In genomic region chr1:2093055-2093454, GRCh38 we compare ENCODE assay signal across 17 cellular contexts. TPM values are rescaled to one million over a fixed set of nuclear protein-coding genes. Genes with fewer than 3 reads are reported as not detected.
A peak's percentile ranks its signal among the peaks of the same experiment; 100 is the strongest.
DNase-seq lines count a peak whose midpoint lies in the region; ATAC-seq and TF ChIP-seq lines count a peak whose summit lies in the region.
"Had no signal": no experiment of that assay in that cellular context is flagged by ENCODE, and none has a peak within 500 bp of the region (broad histone marks: within the 10 kb centered on the region; RNA-seq: fewer than 3 reads in every experiment).

No MANE protein-coding gene starts in this region.

- H3K4me3 ChIP-seq in BLaER1 treated with 17β-estradiol and CSF1 and Interleukin-3, amounts not matched to agents 10 nM and 100 nM: no peak overlapping the region
- H3K4me3 ChIP-seq in Peyer's patch (no peak overlapping the region), endodermal cell (ENCODE audit: low read length) (no peak overlapping the region)
- H3K4me3 ChIP-seq: GM23338 had no signal

- H4K20me1 ChIP-seq in BLaER1 treated with 17β-estradiol and CSF1 and Interleukin-3, amounts not matched to agents 10 nM and 100 nM: peaks cover 0 to 77% (median 35%) of the 10 kb centered on the region in 11 experiments; a peak in 16 of 22 replicates

- H3K4me2 ChIP-seq in BLaER1 treated with 17β-estradiol and CSF1 and Interleukin-3, amounts not matched to agents 10 nM and 100 nM: peak overlapping the region in 8 of 11 experiments; percentile 34 to 80 (median 73); a peak in 14 of 22 replicates
- H3K4me2 ChIP-seq: GM23338 had no signal

- peaks cover 0 to 73% (median 53%) of the 10 kb centered on the region in 10 experiments; a peak in 17 of 20 replicates for H3K4me1 ChIP-seq in BLaER1 treated with 17β-estradiol and CSF1 and Interleukin-3, amounts not matched to agents 10 nM and 100 nM
- H3K4me1 ChIP-seq in Peyer's patch (peaks cover 0 to 12% (median 2%) of the 10 kb centered on the region in 4 donors), endodermal cell (ENCODE audit: control insufficient read depth, insufficient read depth, low read length) (no peaks in the 10 kb centered on the region)

- DNase-seq in Peyer's patch (no peak), endodermal cell (no peak), omental fat pad (ENCODE audit: low spot score) (no peak)
- no peak for DNase-seq in stimulated activated naive CD4-positive, alpha-beta T cell treated with Interleukin-2 at 50 U/mL for 16 hours (lab: John Stamatoyannopoulos, UW)
- DNase-seq in activated effector memory CD4-positive, alpha-beta T cell treated with anti-CD3 and anti-CD28 coated beads, Interleukin-2, amount 50 U/mL, for 16 hours: no peak
- DNase-seq: 8988T; C1 segment of cervical spinal cord; CD4-positive, CD25-positive, alpha-beta regulatory T cell; CD8-positive, alpha-beta memory T cell; COR-L47; DMS153; DMS79; GDM1; HCEC 1CT had no signal

- peaks cover 20 to 22% (median 22%) of the 10 kb centered on the region in 11 experiments for H3K9me3 ChIP-seq in BLaER1 treated with 17β-estradiol and CSF1 and Interleukin-3, amounts not matched to agents 10 nM and 100 nM (replicated peaks in 1 of 11)
- H3K9me3 ChIP-seq in Peyer's patch (peaks cover 0 to 11% (median 3%) of the 10 kb centered on the region in 4 donors), endodermal cell (ENCODE audit: control insufficient read depth, low read length) (peaks cover 6% of the 10 kb centered on the region)

- peaks cover 7% of the 10 kb centered on the region for H3K9me3 Mint-ChIP-seq in endodermal cell

- no peaks in the 10 kb centered on the region for H3K4me1 Mint-ChIP-seq in endodermal cell

- peak overlapping the region in 4 of 11 experiments; percentile 11 to 43 (median 30); a peak in 6 of 22 replicates for H3K9ac ChIP-seq in BLaER1 treated with 17β-estradiol and CSF1 and Interleukin-3, amounts not matched to agents 10 nM and 100 nM
- no peak overlapping the region for H3K9ac ChIP-seq in endodermal cell (ENCODE audit: extremely low read depth, low read length, poor library complexity, severe bottlenecking)

- H3K36me3 Mint-ChIP-seq in endodermal cell (ENCODE audit: low read depth): peaks cover 21% of the 10 kb centered on the region

- no peaks in the 10 kb centered on the region for H3K27me3 Mint-ChIP-seq in endodermal cell (ENCODE audit: insufficient read depth)
- H3K27me3 Mint-ChIP-seq: CD4-positive, CD25-positive, alpha-beta regulatory T cell had no signal

- H3K4me3 Mint-ChIP-seq in endodermal cell: no peak overlapping the region
- H3K4me3 Mint-ChIP-seq: CD4-positive, CD25-positive, alpha-beta regulatory T cell; CD8-positive, alpha-beta memory T cell; GM23338 had no signal

- peaks cover 0 to 34% (median 17%) of the 10 kb centered on the region in 11 experiments; a peak in 17 of 22 replicates for H3K36me3 ChIP-seq in BLaER1 treated with 17β-estradiol and CSF1 and Interleukin-3, amounts not matched to agents 10 nM and 100 nM
- H3K36me3 ChIP-seq in Peyer's patch: peaks cover 0 to 20% (median 0%) of the 10 kb centered on the region in 3 donors
- H3K36me3 ChIP-seq in endodermal cell (ENCODE audit: control insufficient read depth, insufficient read depth, low read length): no peaks in the 10 kb centered on the region

- TF ChIP-seq CTCF in Peyer's patch (IDR thresholded peaks at IDR 0.05) (no peak), endodermal cell (conservative IDR thresholded peaks at IDR 0.05) (peak; percentile 19), omental fat pad (IDR thresholded peaks at IDR 0.05) (no peak)

- ATAC-seq in omental fat pad (ENCODE audit: low FRiP score) (peak; percentile 10), GM19455 (IDR thresholded peaks at IDR 0.05; ENCODE audit: unreplicated experiment) (no peak)

- no peak for TF ChIP-seq POLR2A in Peyer's patch (IDR thresholded peaks at IDR 0.05)

- H3K27ac ChIP-seq in BLaER1 treated with 17β-estradiol and CSF1 and Interleukin-3, amounts not matched to agents 10 nM and 100 nM: peak overlapping the region in 3 of 11 experiments; percentile 9 to 28 (median 19); a peak in 3 of 22 replicates
- H3K27ac ChIP-seq in Peyer's patch (peak overlapping the region in 3 of 4 donors; percentile 65 to 89 (median 78)), endodermal cell (ENCODE audit: low read depth, low read length) (no peak overlapping the region)

- WGBS in endodermal cell (ENCODE audit: insufficient coverage in 1 of 2, insufficient read length in 1 of 2), 2 experiments: 93 to 94% methylated on average over 4 to 14 of the region's 14 CpGs

- H3K27ac Mint-ChIP-seq in endodermal cell: no peak overlapping the region
- H3K27ac Mint-ChIP-seq: CD4-positive, CD25-positive, alpha-beta regulatory T cell; CD8-positive, alpha-beta memory T cell had no signal

- H3K27me3 ChIP-seq in BLaER1 treated with 17β-estradiol and CSF1 and Interleukin-3, amounts not matched to agents 10 nM and 100 nM: no peaks in the 10 kb centered on the region
- H3K27me3 ChIP-seq in Peyer's patch (no peaks in the 10 kb centered on the region), endodermal cell (ENCODE audit: control insufficient read depth, insufficient read depth, low read length, poor library complexity, severe bottlenecking) (no peaks in the 10 kb centered on the region)

RNA-seq across cellular contexts. Expression of gene PRKCZ, which starts 42.8 kb away (rescaled TPM):
- 100 to 1,000 TPM in 2 of 4 donors, 10 to 100 TPM in 2; 51.2 to 105 (median 93.6) TPM for total RNA-seq in Peyer's patch
- 10 to 100 TPM; 49.9 to 68.5 TPM for total RNA-seq in endodermal cell
- polyA plus RNA-seq in endodermal cell (2013, experiment 1 of 2): 18.0 TPM
- 17.8 TPM for polyA plus RNA-seq in endodermal cell (2013, experiment 2 of 2)
- 1 to 10 TPM; 2.5 to 8.1 (median 2.6) TPM for total RNA-seq in omental fat pad

Comparison
In these comparisons a context has a peak if more than half of its experiments do, and no peak if none do; other contexts are left out.
1. RNA of gene PRKCZ, which starts 42.8 kb away (total RNA-seq): 51.2 to 105 TPM in Peyer's patch and 49.9 to 68.5 TPM in endodermal cell; 2.5 to 8.1 TPM in omental fat pad; every median in the first group is over 4 times any median in the second.